In the genomic region with DNA sequence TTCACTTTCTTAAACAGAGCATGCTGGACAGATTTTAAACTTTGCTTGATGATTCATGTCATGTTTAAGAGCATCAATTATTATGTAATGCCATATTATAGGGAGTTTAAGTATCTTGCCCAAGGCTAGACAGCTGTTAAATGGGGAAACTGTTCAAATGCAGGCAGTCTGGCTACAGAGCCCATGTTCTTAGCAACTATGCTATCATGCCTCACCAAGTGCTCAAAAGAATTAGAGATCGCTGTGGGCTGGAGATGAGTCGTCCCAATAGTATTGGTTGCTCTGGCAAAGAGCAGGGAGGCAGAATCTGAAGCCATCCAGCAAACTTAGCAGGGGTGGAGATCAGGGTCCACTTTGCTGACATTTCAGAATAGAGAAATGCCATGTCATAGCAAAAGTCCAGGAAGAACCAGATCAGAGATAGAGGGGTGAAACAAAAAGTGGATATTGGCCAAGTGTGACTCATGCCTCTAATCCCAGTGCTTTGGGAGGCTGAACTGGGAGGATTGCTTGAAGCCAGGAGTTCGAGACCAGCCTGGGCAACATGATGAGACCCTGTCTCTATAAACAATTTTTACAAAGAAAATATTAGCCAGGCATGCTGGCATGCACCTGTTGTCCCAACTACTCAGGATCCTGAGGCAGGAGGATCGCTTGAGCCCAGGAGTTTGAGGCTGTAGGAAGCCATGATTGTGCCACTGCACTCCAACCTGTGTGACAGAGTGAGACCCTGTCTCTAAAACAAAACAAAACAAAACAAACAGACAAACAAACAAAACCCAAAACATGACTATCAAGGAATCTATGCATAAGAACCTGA, we compare ENCODE assay signal across 11 cellular contexts. TPM values are rescaled to one million over a fixed set of nuclear protein-coding genes. Genes with fewer than 3 reads are reported as not detected.
DNase-seq lines count a peak whose midpoint lies in the region; ATAC-seq, FAIRE-seq and TF ChIP-seq lines count a peak whose summit lies in the region.
"Had no signal": no experiment of that assay in that cellular context is flagged by ENCODE, and none has a peak within 500 bp of the region (broad histone marks: within the 10 kb centered on the region; RNA-seq: fewer than 3 reads in every experiment).

No MANE protein-coding gene starts in this region.

- ATAC-seq in K562 (peak; percentile 88), right lobe of liver (peak; percentile 64 to 95 (median 85)), GM19328 (IDR thresholded peaks at IDR 0.05; ENCODE audit: unreplicated experiment) (no peak)
- ATAC-seq: stimulated activated memory B cell treated with anti-CD40 and anti-IgM and Interleukin-4, amounts not matched to agents 10 μg/mL and 1 μg/mL and 100 μg/mL, for 72 hours had no signal

- DNase-seq in AG09309 (ENCODE audit: low read depth), result peak; percentile 93
- DNase-seq in LoVo (ENCODE audit: low spot score), result peak; percentile 47
- peak; percentile 73 to 89 (median 82) for DNase-seq in K562 (ENCODE audit: extremely low read depth in 1 of 4, low spot score in 3 of 4)
- DNase-seq in right lobe of liver, result peak in 1 of 3 donors; percentile 22
- DNase-seq in GM10248 (ENCODE audit: extremely low spot score), result no peak
- DNase-seq in GM10266 (ENCODE audit: extremely low spot score), result no peak
- DNase-seq in NCI-H2227 (lab: John Stamatoyannopoulos, UW; ENCODE audit: unreplicated experiment), result no peak
- DNase-seq: GDM1, Karpas-422 had no signal

- H4K20me1 ChIP-seq in K562 (replicated peaks; ENCODE audit: control insufficient read depth, insufficient read depth, low read length), result no peaks in the 10 kb centered on the region

- peak; percentile 93 for FAIRE-seq in K562 (lab: Jason Lieb, UNC)

- H3K4me1 ChIP-seq in K562 (replicated peaks in 1 of 2; ENCODE audit: control insufficient read depth in 2 of 2, insufficient read depth in 2 of 2, low read length in 2 of 2) (peaks cover 9 to 28% of the 10 kb centered on the region in 2 experiments), right lobe of liver (peaks cover 0 to 7% (median 0%) of the 10 kb centered on the region in 4 donors)

- no peak overlapping the region for H3K9ac ChIP-seq in K562 (ENCODE audit: insufficient read depth in 1 of 2, low read depth in 2 of 2, low read length in 2 of 2)

- 0 out of 2 replicates have a peak overlapping the region, but pooled peaks have one; percentile 17 for H2AFZ ChIP-seq in K562 (ENCODE audit: low read depth, low read length)

- CTCF ChIA-PET in K562 (lab: Yijun Ruan, JAX; ENCODE audit: low intra/inter-chr PET ratio) (no interaction called here), GM10248 (lab: Yijun Ruan, JAX) (no interaction called here)

- H3K9me3 ChIP-seq in K562 (replicated peaks; ENCODE audit: control insufficient read depth, insufficient read depth, low read depth, low read length) (no peaks in the 10 kb centered on the region), right lobe of liver (no peaks in the 10 kb centered on the region)

- peak overlapping the region; percentile 27; the same call in 1 of the 2 replicates for H3K4me2 ChIP-seq in K562 (ENCODE audit: insufficient read depth, low read length)

- H3K27ac ChIP-seq in K562 (ENCODE audit: extremely low read depth, low read depth, low read length) (peak overlapping the region; percentile 74), right lobe of liver (no peak overlapping the region)

- in situ Hi-C loops in K562 (cut with MboI), result no loop called here

- peak; percentile 67 for TF ChIP-seq EP300 in K562 (IDR thresholded peaks at IDR 0.05; ENCODE audit: low read length)

- 7% methylated on average over 4 of the region's 4 CpGs for WGBS in K562 (ENCODE audit: insufficient coverage, low coverage, missing lambda C conversion rate)
- WGBS in right lobe of liver (ENCODE audit: insufficient coverage, low coverage, low lambda C conversion rate, missing lambda C conversion rate), result 49% methylated on average over 4 of the region's 4 CpGs

- no peaks in the 10 kb centered on the region for H3K79me2 ChIP-seq in K562 (ENCODE audit: control insufficient read depth, insufficient read depth, low read length)

- TF ChIP-seq RAD21 in K562 (CRISPR knock-in tag; conservative IDR thresholded peaks at IDR 0.05 in 1 of 2, IDR thresholded peaks at IDR 0.05 in 1 of 2), result peak in 1 of 2 experiments; percentile 4; a peak in 1 of 4 replicates

- POLR2A ChIA-PET in K562 (lab: Yijun Ruan, JAX), result no interaction called here
- POLR2A ChIA-PET in GM10248 (lab: Yijun Ruan, JAX), result no interaction called here

- BruUV-seq in K562 (replicated peaks; lab: Mats Ljungman, UMichigan), result no TSS peak

- H3K27me3 ChIP-seq in K562 (ENCODE audit: control insufficient read depth in 2 of 2, insufficient read depth in 2 of 2, low read length in 2 of 2), result no peaks in the 10 kb centered on the region
- H3K27me3 ChIP-seq in right lobe of liver, result no peaks in the 10 kb centered on the region

- H3K36me3 ChIP-seq in K562 (ENCODE audit: control insufficient read depth, insufficient read depth, low read length), result no peaks in the 10 kb centered on the region
- no peaks in the 10 kb centered on the region for H3K36me3 ChIP-seq in right lobe of liver

- no peaks in the 10 kb centered on the region for H3K9me1 ChIP-seq in K562 (ENCODE audit: control insufficient read depth, insufficient read depth, low read length)

- H3K4me3 ChIP-seq in AG09309 (ENCODE audit: control insufficient read depth, low read depth, low read length), result no peak overlapping the region
- H3K4me3 ChIP-seq in K562, result no peak overlapping the region
- no peak overlapping the region for H3K4me3 ChIP-seq in right lobe of liver

- TF ChIP-seq POLR2A in K562 (conservative IDR thresholded peaks at IDR 0.05), result no peak
- TF ChIP-seq POLR2A in right lobe of liver (IDR thresholded peaks at IDR 0.05), result no peak

- TF ChIP-seq CTCF in AG09309 (IDR thresholded peaks at IDR 0.05; ENCODE audit: control insufficient read depth, insufficient read depth, low read depth, low read length, missing control alignments), result no peak
- no peak for TF ChIP-seq CTCF in K562 (IDR thresholded peaks at IDR 0.05 in 2 of 3, conservative IDR thresholded peaks at IDR 0.05 in 1 of 3; ENCODE audit: insufficient read depth in 2 of 3, low read depth in 1 of 3, low read length in 3 of 3)
- no peak for TF ChIP-seq CTCF in right lobe of liver (IDR thresholded peaks at IDR 0.05)
- TF ChIP-seq CTCF in GM10248 (IDR thresholded peaks at IDR 0.05; ENCODE audit: control extremely low read depth, extremely low read depth, low read depth, missing control alignments), result no peak
- no peak for TF ChIP-seq CTCF in GM10266 (IDR thresholded peaks at IDR 0.05; ENCODE audit: control insufficient read depth, insufficient read depth, low read depth, missing control alignments)

- intact Hi-C loops in K562 (cut with micrococcal nuclease), result loop anchor here (2.0 kb wide), 1 partner anchor 56 kb away; no protein-coding TSS in a partner anchor
- intact Hi-C loops in right lobe of liver (cut with DNase I), result no loop called here

TF ChIP-seq in K562, 482 proteins besides CTCF, POLR2A, EP300 and RAD21 (continues in another document):
- TF ChIP-seq ETV1 (tag; conservative IDR thresholded peaks at IDR 0.05; ENCODE audit: low read depth) (0 out of 2 replicates have a peak, but pooled peaks have one; percentile 16), ZEB2 (IDR thresholded peaks at IDR 0.05) (0 out of 2 replicates have a peak, but pooled peaks have one; percentile 29), SOX6 (IDR thresholded peaks at IDR 0.05) (peak; percentile 73), GTF2F1 (IDR thresholded peaks at IDR 0.05; ENCODE audit: low read depth, low read length) (no peak), SMARCA4 (IDR thresholded peaks at IDR 0.05) (peak; percentile 93), KAT2B (IDR thresholded peaks at IDR 0.05; ENCODE audit: low read depth, low read length) (no peak), MEF2D (tag; conservative IDR thresholded peaks at IDR 0.05; ENCODE audit: low read depth) (0 out of 2 replicates have a peak, but pooled peaks have one; percentile 34), ZBED1 (IDR thresholded peaks at IDR 0.05) (no peak)
- TF ChIP-seq, protein P1, sequence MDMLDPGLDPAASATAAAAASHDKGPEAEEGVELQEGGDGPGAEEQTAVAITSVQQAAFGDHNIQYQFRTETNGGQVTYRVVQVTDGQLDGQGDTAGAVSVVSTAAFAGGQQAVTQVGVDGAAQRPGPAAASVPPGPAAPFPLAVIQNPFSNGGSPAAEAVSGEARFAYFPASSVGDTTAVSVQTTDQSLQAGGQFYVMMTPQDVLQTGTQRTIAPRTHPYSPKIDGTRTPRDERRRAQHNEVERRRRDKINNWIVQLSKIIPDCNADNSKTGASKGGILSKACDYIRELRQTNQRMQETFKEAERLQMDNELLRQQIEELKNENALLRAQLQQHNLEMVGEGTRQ (CRISPR knock-in tag; IDR thresholded peaks at IDR 0.05), result no peak
- TF ChIP-seq, protein P2, sequence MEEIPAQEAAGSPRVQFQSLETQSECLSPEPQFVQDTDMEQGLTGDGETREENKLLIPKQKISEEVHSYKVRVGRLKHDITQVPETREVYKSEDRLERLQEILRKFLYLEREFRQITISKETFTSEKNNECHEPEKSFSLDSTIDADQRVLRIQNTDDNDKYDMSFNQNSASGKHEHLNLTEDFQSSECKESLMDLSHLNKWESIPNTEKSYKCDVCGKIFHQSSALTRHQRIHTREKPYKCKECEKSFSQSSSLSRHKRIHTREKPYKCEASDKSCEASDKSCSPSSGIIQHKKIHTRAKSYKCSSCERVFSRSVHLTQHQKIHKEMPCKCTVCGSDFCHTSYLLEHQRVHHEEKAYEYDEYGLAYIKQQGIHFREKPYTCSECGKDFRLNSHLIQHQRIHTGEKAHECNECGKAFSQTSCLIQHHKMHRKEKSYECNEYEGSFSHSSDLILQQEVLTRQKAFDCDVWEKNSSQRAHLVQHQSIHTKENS (CRISPR knock-in tag; IDR thresholded peaks at IDR 0.05), result no peak

RNA-seq across cellular contexts. Expression of a gene that starts 57.8 kb away (rescaled TPM):
- total RNA-seq in K562 (2011; cell fraction: chromatin; rRNA removed; ENCODE audit: low replicate concordance), result 24.8 and 28.2 TPM in 2 replicates
- total RNA-seq in K562 (2011; cell fraction: nucleolus; rRNA removed), result 17.6 and 25.8 TPM in 2 replicates
- total RNA-seq in K562 (2011; cell fraction: nucleoplasm; rRNA removed), result 17.6 and 19.4 TPM in 2 replicates
- 21.8 TPM in 2 replicates for total RNA-seq in K562 (2014; rRNA removed)
- 13.5 and 14.8 TPM in 2 replicates for total RNA-seq in K562 (2014; rRNA removed; fragmentation: Illumina TruSeq; extraction: Trizol)
- 18.9 and 19.2 TPM in 2 replicates for total RNA-seq in K562 (2015; rRNA removed; fragmentation: Illumina TruSeq; extraction: Trizol)
- 18.7 and 20.1 TPM in 2 replicates for total RNA-seq in K562 (2021)
- 7.2 and 7.7 TPM in 2 replicates for polyA plus RNA-seq in K562 (2011; rRNA removed)
- polyA plus RNA-seq in K562 (2011; cell fraction: cytosol; rRNA removed), result 6.9 and 11.4 TPM in 2 replicates
- 21.3 and 26.7 TPM in 2 replicates for polyA plus RNA-seq in K562 (2011; cell fraction: nucleus; rRNA removed)
- polyA plus RNA-seq in K562 (2012), result 13.5 and 15.2 TPM in 2 replicates
- 10.9 and 11.6 TPM in 2 replicates for polyA plus RNA-seq in K562 (2014; fragmentation: Illumina TruSeq; extraction: Trizol)
- 1 to 10 TPM; 2.0 to 2.9 TPM for polyA plus RNA-seq in K562 (2014; fragmentation: Nextera tagmentation; extraction: Ambion mirVana)
- polyA plus RNA-seq in K562 (2014; rRNA removed), result 13.2 and 13.6 TPM in 2 replicates
- polyA minus RNA-seq in K562 (2011; rRNA and poly(A)+ RNA removed), result 6.0 and 6.4 TPM in 2 replicates
- polyA minus RNA-seq in K562 (2011; cell fraction: cytosol; rRNA and poly(A)+ RNA removed), result 4.6 and 6.2 TPM in 2 replicates
- 9.3 and 13.3 TPM in 2 replicates for polyA minus RNA-seq in K562 (2011; cell fraction: nucleus; rRNA and poly(A)+ RNA removed)
- 10 to 100 TPM in 2 of 6 experiments, 1 to 10 TPM in 4; 2.4 to 22.4 (median 7.2) TPM for total RNA-seq in right lobe of liver

Comparison
In these comparisons a context has a peak if more than half of its experiments do, and no peak if none do; other contexts are left out.
1. DNase-seq: peak in AG09309 (single experiment), LoVo (single experiment) and K562 (4 of 4); none in GM10248 (single experiment), GM10266 (single experiment) and NCI-H2227 (single experiment).